17 cellular contexts compared by ENCODE assay signal in genomic region chr7:149166142-149166541, GRCh38. TPM values are rescaled to one million over a fixed set of nuclear protein-coding genes. Genes with fewer than 3 reads are reported as not detected.
DNase-seq lines count a peak whose midpoint lies in the region; ATAC-seq lines count a peak whose summit lies in the region.
"Had no signal": no experiment of that assay in that cellular context is flagged by ENCODE, and none has a peak within 500 bp of the region (broad histone marks: within the 10 kb centered on the region; RNA-seq: fewer than 3 reads in every experiment).

No MANE protein-coding gene starts in this region.

- POLR2A ChIA-PET in activated CD4-positive, alpha-beta memory T cell treated with anti-CD3 and anti-CD28 coated beads for 36 hours (lab: Charles Lee): no interaction called here
- POLR2A ChIA-PET in activated CD4-positive, alpha-beta memory T cell treated with anti-CD3 and anti-CD28 coated beads, Interleukin-2, amount 10 ng/mL, durations not matched to agents 7 days and 5 days (lab: Charles Lee): no interaction called here

- no peak for ATAC-seq in CD4-positive, CD25-positive, alpha-beta regulatory T cell (ENCODE audit: low read depth in 2 of 2)
- ATAC-seq in activated T-helper 17 cell treated with anti-CD3 and anti-CD28 coated beads, Interleukin-2, amount 50 U/mL, for 72 hours (replicated peaks): no peak
- ATAC-seq in HG03108 (IDR thresholded peaks at IDR 0.05; ENCODE audit: unreplicated experiment): no peak
- no peak for ATAC-seq in HG03095 (IDR thresholded peaks at IDR 0.05; ENCODE audit: unreplicated experiment)
- no peak for ATAC-seq in GM19324 (IDR thresholded peaks at IDR 0.05; ENCODE audit: low FRiP score, unreplicated experiment)

- no peak overlapping the region for H3K4me3 Mint-ChIP-seq in activated CD4-positive, alpha-beta memory T cell treated with anti-CD3 and anti-CD28 coated beads for 36 hours
- no peak overlapping the region for H3K4me3 Mint-ChIP-seq in activated CD4-positive, alpha-beta memory T cell treated with anti-CD3 and anti-CD28 coated beads, Interleukin-2, amount 10 ng/mL, durations not matched to agents 7 days and 5 days
- H3K4me3 Mint-ChIP-seq in CD4-positive, CD25-positive, alpha-beta regulatory T cell: no peak overlapping the region
- H3K4me3 Mint-ChIP-seq in activated T-helper 17 cell treated with anti-CD3 and anti-CD28 coated beads, Interleukin-2, amount 50 U/mL, for 72 hours: no peak overlapping the region
- H3K4me3 Mint-ChIP-seq in immature natural killer cell: no peak overlapping the region
- H3K4me3 Mint-ChIP-seq: CD4-positive, alpha-beta T cell; HFFc6 had no signal

- peak overlapping the region; percentile 14 for H3K27ac Mint-ChIP-seq in activated CD4-positive, alpha-beta memory T cell treated with anti-CD3 and anti-CD28 coated beads for 36 hours
- no peak overlapping the region for H3K27ac Mint-ChIP-seq in activated CD4-positive, alpha-beta memory T cell treated with anti-CD3 and anti-CD28 coated beads, Interleukin-2, amount 10 ng/mL, durations not matched to agents 7 days and 5 days
- H3K27ac Mint-ChIP-seq in CD4-positive, CD25-positive, alpha-beta regulatory T cell: peak overlapping the region in 2 of 3 donors; percentile 49 to 52
- peak overlapping the region; percentile 24 for H3K27ac Mint-ChIP-seq in activated T-helper 17 cell treated with anti-CD3 and anti-CD28 coated beads, Interleukin-2, amount 50 U/mL, for 72 hours
- H3K27ac Mint-ChIP-seq in immature natural killer cell: peak overlapping the region in 5 of 6 donors; percentile 3 to 72 (median 29)

- H3K4me1 Mint-ChIP-seq in activated CD4-positive, alpha-beta memory T cell treated with anti-CD3 and anti-CD28 coated beads for 36 hours (ENCODE audit: low read depth): peaks cover 6% of the 10 kb centered on the region
- H3K4me1 Mint-ChIP-seq in activated CD4-positive, alpha-beta memory T cell treated with anti-CD3 and anti-CD28 coated beads, Interleukin-2, amount 10 ng/mL, durations not matched to agents 7 days and 5 days: peaks cover 10% of the 10 kb centered on the region
- H3K4me1 Mint-ChIP-seq in CD4-positive, CD25-positive, alpha-beta regulatory T cell: peaks cover 0 to 2% (median 0%) of the 10 kb centered on the region in 4 donors
- no peaks in the 10 kb centered on the region for H3K4me1 Mint-ChIP-seq in activated T-helper 17 cell treated with anti-CD3 and anti-CD28 coated beads, Interleukin-2, amount 50 U/mL, for 72 hours
- peaks cover 9 to 18% of the 10 kb centered on the region in 2 donors for H3K4me1 Mint-ChIP-seq in immature natural killer cell

- CTCF ChIA-PET in activated CD4-positive, alpha-beta memory T cell treated with anti-CD3 and anti-CD28 coated beads for 36 hours (lab: Charles Lee): no interaction called here
- CTCF ChIA-PET in activated CD4-positive, alpha-beta memory T cell treated with anti-CD3 and anti-CD28 coated beads, Interleukin-2, amount 10 ng/mL, durations not matched to agents 7 days and 5 days (lab: Charles Lee): interaction anchor here (0.6 to 1.5 kb wide), 2 partner anchors 100 to 106 kb away, joined by 3 to 5 read pairs; no protein-coding TSS in a partner anchor

- no peaks in the 10 kb centered on the region for H3K9me3 ChIP-seq in CD4-positive, CD25-positive, alpha-beta regulatory T cell (ENCODE audit: control insufficient read depth in 2 of 2, low read length in 2 of 2)
- H3K9me3 ChIP-seq: BLaER1 treated with 17β-estradiol and CSF1 and Interleukin-3, amounts not matched to agents 10 nM and 100 nM had no signal

- H3K4me3 ChIP-seq in CD4-positive, CD25-positive, alpha-beta regulatory T cell (ENCODE audit: low read depth, low read length): no peak overlapping the region
- H3K4me3 ChIP-seq: BLaER1 treated with 17β-estradiol and CSF1 and Interleukin-3, amounts not matched to agents 10 nM and 100 nM had no signal

- intact Hi-C loops in activated CD4-positive, alpha-beta memory T cell treated with anti-CD3 and anti-CD28 coated beads for 36 hours (cut with micrococcal nuclease): no loop called here

- no peaks in the 10 kb centered on the region for H3K9me3 Mint-ChIP-seq in activated CD4-positive, alpha-beta memory T cell treated with anti-CD3 and anti-CD28 coated beads for 36 hours
- no peaks in the 10 kb centered on the region for H3K9me3 Mint-ChIP-seq in activated CD4-positive, alpha-beta memory T cell treated with anti-CD3 and anti-CD28 coated beads, Interleukin-2, amount 10 ng/mL, durations not matched to agents 7 days and 5 days
- H3K9me3 Mint-ChIP-seq in CD4-positive, CD25-positive, alpha-beta regulatory T cell: no peaks in the 10 kb centered on the region
- no peaks in the 10 kb centered on the region for H3K9me3 Mint-ChIP-seq in activated T-helper 17 cell treated with anti-CD3 and anti-CD28 coated beads, Interleukin-2, amount 50 U/mL, for 72 hours
- H3K9me3 Mint-ChIP-seq in immature natural killer cell: no peaks in the 10 kb centered on the region
- H3K9me3 Mint-ChIP-seq: CD4-positive, alpha-beta T cell; HFFc6 had no signal

- H3K27me3 Mint-ChIP-seq in activated CD4-positive, alpha-beta memory T cell treated with anti-CD3 and anti-CD28 coated beads for 36 hours: no peaks in the 10 kb centered on the region
- no peaks in the 10 kb centered on the region for H3K27me3 Mint-ChIP-seq in activated CD4-positive, alpha-beta memory T cell treated with anti-CD3 and anti-CD28 coated beads, Interleukin-2, amount 10 ng/mL, durations not matched to agents 7 days and 5 days
- H3K27me3 Mint-ChIP-seq in CD4-positive, CD25-positive, alpha-beta regulatory T cell: no peaks in the 10 kb centered on the region
- H3K27me3 Mint-ChIP-seq in activated T-helper 17 cell treated with anti-CD3 and anti-CD28 coated beads, Interleukin-2, amount 50 U/mL, for 72 hours: no peaks in the 10 kb centered on the region
- no peaks in the 10 kb centered on the region for H3K27me3 Mint-ChIP-seq in immature natural killer cell (ENCODE audit: low read depth in 3 of 3)
- H3K27me3 Mint-ChIP-seq: CD4-positive, alpha-beta T cell had no signal

- H3K36me3 ChIP-seq in CD4-positive, CD25-positive, alpha-beta regulatory T cell (ENCODE audit: control insufficient read depth, insufficient read depth, low read length): peaks cover 50% of the 10 kb centered on the region

- no peak for DNase-seq in activated CD4-positive, alpha-beta memory T cell treated with anti-CD3 and anti-CD28 coated beads for 36 hours
- no peak for DNase-seq in activated CD4-positive, alpha-beta memory T cell treated with anti-CD3 and anti-CD28 coated beads, Interleukin-2, amount 10 ng/mL, durations not matched to agents 7 days and 5 days
- no peak for DNase-seq in CD4-positive, CD25-positive, alpha-beta regulatory T cell
- DNase-seq in immature natural killer cell: no peak
- DNase-seq: 8988T; CD4-positive, alpha-beta T cell; DMS153; DND-41; GDM1; HCEC 1CT; HFFc6 had no signal

- peaks cover 19% of the 10 kb centered on the region for H3K36me3 Mint-ChIP-seq in activated CD4-positive, alpha-beta memory T cell treated with anti-CD3 and anti-CD28 coated beads for 36 hours
- peaks cover 38% of the 10 kb centered on the region for H3K36me3 Mint-ChIP-seq in activated CD4-positive, alpha-beta memory T cell treated with anti-CD3 and anti-CD28 coated beads, Interleukin-2, amount 10 ng/mL, durations not matched to agents 7 days and 5 days (ENCODE audit: low read depth)
- H3K36me3 Mint-ChIP-seq in CD4-positive, CD25-positive, alpha-beta regulatory T cell: peaks cover 30% of the 10 kb centered on the region
- peaks cover 97% of the 10 kb centered on the region for H3K36me3 Mint-ChIP-seq in activated T-helper 17 cell treated with anti-CD3 and anti-CD28 coated beads, Interleukin-2, amount 50 U/mL, for 72 hours (ENCODE audit: low read depth)
- peaks cover 0 to 33% (median 15%) of the 10 kb centered on the region in 3 donors for H3K36me3 Mint-ChIP-seq in immature natural killer cell

- no peak overlapping the region for H3K27ac ChIP-seq in CD4-positive, CD25-positive, alpha-beta regulatory T cell (ENCODE audit: insufficient read depth, low read length, poor library complexity, severe bottlenecking)
- H3K27ac ChIP-seq: BLaER1 treated with 17β-estradiol and CSF1 and Interleukin-3, amounts not matched to agents 10 nM and 100 nM; HL-60 had no signal

- no peaks in the 10 kb centered on the region for H3K4me1 ChIP-seq in CD4-positive, CD25-positive, alpha-beta regulatory T cell (ENCODE audit: control insufficient read depth, insufficient read depth, low read length, poor library complexity, severe bottlenecking)

- H3K27me3 ChIP-seq in CD4-positive, CD25-positive, alpha-beta regulatory T cell (ENCODE audit: control insufficient read depth, insufficient read depth, low read length): no peaks in the 10 kb centered on the region
- H3K27me3 ChIP-seq: BLaER1 treated with 17β-estradiol and CSF1 and Interleukin-3, amounts not matched to agents 10 nM and 100 nM had no signal

RNA-seq across cellular contexts. Expression of gene ZNF398, which starts 18.9 kb away (rescaled TPM):
- 1 to 10 TPM; 8.4 to 9.4 TPM for total RNA-seq in activated CD4-positive, alpha-beta memory T cell treated with anti-CD3 and anti-CD28 coated beads for 36 hours
- 10 to 100 TPM; 12.1 to 13.7 TPM for total RNA-seq in activated CD4-positive, alpha-beta memory T cell treated with anti-CD3 and anti-CD28 coated beads, Interleukin-2, amount 10 ng/mL, durations not matched to agents 7 days and 5 days
- 14.4 TPM for total RNA-seq in CD4-positive, CD25-positive, alpha-beta regulatory T cell
- polyA plus RNA-seq in CD4-positive, CD25-positive, alpha-beta regulatory T cell: 10 to 100 TPM in 2 of 4 donors, 1 to 10 TPM in 2; 5.5 to 13.4 (median 10.4) TPM
- total RNA-seq in activated T-helper 17 cell treated with anti-CD3 and anti-CD28 coated beads, Interleukin-2, amount 50 U/mL, for 72 hours: 10 to 100 TPM; 11.3 to 13.8 TPM
- 10 to 100 TPM in 1 of 3 donors, 1 to 10 TPM in 2; 1.1 to 18.5 (median 6.8) TPM for polyA plus RNA-seq in immature natural killer cell

RNA-seq across cellular contexts. Expression of gene ZNF282, which starts 29.2 kb away (rescaled TPM):
- total RNA-seq in activated CD4-positive, alpha-beta memory T cell treated with anti-CD3 and anti-CD28 coated beads for 36 hours: 10 to 100 TPM; 61.7 to 61.9 TPM
- total RNA-seq in activated CD4-positive, alpha-beta memory T cell treated with anti-CD3 and anti-CD28 coated beads, Interleukin-2, amount 10 ng/mL, durations not matched to agents 7 days and 5 days: 10 to 100 TPM; 66.1 to 66.6 TPM
- total RNA-seq in CD4-positive, CD25-positive, alpha-beta regulatory T cell: 18.6 TPM
- polyA plus RNA-seq in CD4-positive, CD25-positive, alpha-beta regulatory T cell: 1 to 10 TPM in 3 of 4 donors, under 1 TPM in 1; 0.83 to 1.4 (median 1.2) TPM
- total RNA-seq in activated T-helper 17 cell treated with anti-CD3 and anti-CD28 coated beads, Interleukin-2, amount 50 U/mL, for 72 hours: 100 to 1,000 TPM; 103 to 105 TPM
- 1 to 10 TPM in 2 of 3 donors, under 1 TPM in 1; 0.54 to 2.3 (median 1.2) TPM for polyA plus RNA-seq in immature natural killer cell

RNA-seq across cellular contexts. Expression of gene ZNF425, which starts 40.0 kb away (rescaled TPM):
- total RNA-seq in activated CD4-positive, alpha-beta memory T cell treated with anti-CD3 and anti-CD28 coated beads for 36 hours: under 1 TPM; 0.74 to 0.75 TPM
- 1 to 10 TPM; 1.1 TPM for total RNA-seq in activated CD4-positive, alpha-beta memory T cell treated with anti-CD3 and anti-CD28 coated beads, Interleukin-2, amount 10 ng/mL, durations not matched to agents 7 days and 5 days
- 0.35 TPM for total RNA-seq in CD4-positive, CD25-positive, alpha-beta regulatory T cell
- polyA plus RNA-seq in CD4-positive, CD25-positive, alpha-beta regulatory T cell: 1 to 10 TPM in 2 of 4 donors, under 1 TPM in 2; 0.64 to 1.4 (median 0.91) TPM
- total RNA-seq in activated T-helper 17 cell treated with anti-CD3 and anti-CD28 coated beads, Interleukin-2, amount 50 U/mL, for 72 hours: under 1 TPM; 0.39 to 0.77 TPM
- 1 to 10 TPM in 1 of 3 donors, under 1 TPM in 1, not detected in 1; 0.20 to 1.9 TPM for polyA plus RNA-seq in immature natural killer cell
